ENCODE assay signal across 27 cellular contexts in genomic region chr15:50905055-50905454, GRCh38. TPM values are rescaled to one million over a fixed set of nuclear protein-coding genes. Genes with fewer than 3 reads are reported as not detected.
DNase-seq lines count a peak whose midpoint lies in the region; ATAC-seq, FAIRE-seq and TF ChIP-seq lines count a peak whose summit lies in the region.
"Had no signal": no experiment of that assay in that cellular context is flagged by ENCODE, and none has a peak within 500 bp of the region (broad histone marks: within the 10 kb centered on the region; RNA-seq: fewer than 3 reads in every experiment).

No MANE protein-coding gene starts in this region.

- ATAC-seq in GM23338 (no peak), K562 (no peak), HG03460 (IDR thresholded peaks at IDR 0.05; ENCODE audit: unreplicated experiment) (no peak)
- ATAC-seq: A549, GM12878, Right ventricle myocardium inferior had no signal

- intact Hi-C loops in CD4-positive, alpha-beta memory T cell (cut with micrococcal nuclease), result loop anchor here (5.0 kb wide), 4 partner anchors 758 to 1748 kb away; partner anchors contain the start of genes COPS2, DTWD1 and FAM227B
- intact Hi-C loops in K562 (cut with micrococcal nuclease), result loop anchor here (10.0 kb wide), 2 partner anchors 550 to 590 kb away; partner anchors contain the start of gene GABPB1

- H4K20me1 ChIP-seq in GM23338 (replicated peaks; ENCODE audit: insufficient read depth), result no peaks in the 10 kb centered on the region; the same call in 1 of the 2 replicates
- H4K20me1 ChIP-seq in K562 (replicated peaks; ENCODE audit: control insufficient read depth, insufficient read depth, low read length), result no peaks in the 10 kb centered on the region
- H4K20me1 ChIP-seq: BLaER1 treated with 17β-estradiol and CSF1 and Interleukin-3, amounts not matched to agents 10 nM and 100 nM had no signal

- H3K36me3 Mint-ChIP-seq in CD4-positive, alpha-beta memory T cell, result peaks cover 0 to 18% of the 10 kb centered on the region in 2 donors
- H3K36me3 Mint-ChIP-seq in GM23338 (ENCODE audit: low read depth) (no peaks in the 10 kb centered on the region; the same call in 1 of the 3 replicates), neural crest cell (ENCODE audit: low read depth) (peaks cover 4% of the 10 kb centered on the region)

- H3K9me1 ChIP-seq in K562 (ENCODE audit: control insufficient read depth, insufficient read depth, low read length), result no peaks in the 10 kb centered on the region

- no peak for TF ChIP-seq RAD21 in K562 (CRISPR knock-in tag; conservative IDR thresholded peaks at IDR 0.05 in 1 of 2, IDR thresholded peaks at IDR 0.05 in 1 of 2)

- CTCF ChIA-PET in CD4-positive, alpha-beta memory T cell (lab: Charles Lee; ENCODE audit: partially characterized antibody), result interaction anchor here (0.8 to 4.4 kb wide), 5 partner anchors 17 to 229 kb away, joined by 3 to 29 read pairs (median 6); no protein-coding TSS in a partner anchor
- CTCF ChIA-PET in K562 (lab: Yijun Ruan, JAX; ENCODE audit: low intra/inter-chr PET ratio), result no interaction called here

- H3K4me1 Mint-ChIP-seq in CD4-positive, alpha-beta memory T cell, result peaks cover 11 to 37% (median 16%) of the 10 kb centered on the region in 4 donors
- H3K4me1 Mint-ChIP-seq in GM23338 (peaks cover 5% of the 10 kb centered on the region; the same call in 2 of the 3 replicates), neural crest cell (peaks cover 20% of the 10 kb centered on the region)

- peak overlapping the region in 4 of 7 donors; percentile 10 to 74 (median 32) for H3K27ac Mint-ChIP-seq in CD4-positive, alpha-beta memory T cell
- H3K27ac Mint-ChIP-seq in GM23338 (no peak overlapping the region), neural crest cell (ENCODE audit: unreplicated experiment) (no peak overlapping the region)
- H3K27ac Mint-ChIP-seq: CD4-positive, alpha-beta T cell; IgD-negative memory B cell had no signal

- no peak for DNase-seq in CD4-positive, alpha-beta memory T cell
- DNase-seq in GM23338 (ENCODE audit: low spot score), result peak; percentile 29
- no peak for DNase-seq in K562 (ENCODE audit: extremely low read depth in 1 of 4, low spot score in 3 of 4)
- DNase-seq in neural crest cell (ENCODE audit: low read depth, low spot score), result no peak
- no peak for DNase-seq in COLO829 (ENCODE audit: low spot score)
- no peak for DNase-seq in tibial nerve (ENCODE audit: low spot score in 2 of 2)
- DNase-seq: AML-193; CD4-positive, alpha-beta T cell; DMS 273 treated with DMSO at 0.1 percent for 48 hours; DMS79; EL; GDM1; NCI-H1092; NCI-H1417 treated with DMSO at 0.1 percent for 48 hours; NCI-H1694 treated with DMSO at 0.1 percent for 48 hours; NCI-H2081; NCI-H2227 treated with DMSO at 0.1 percent for 48 hours; NCI-H526 treated with DMSO at 0.1 percent for 48 hours; PC-9 had no signal

- in situ Hi-C loops in K562 (cut with MboI), result loop anchor here (10.0 kb wide), 1 partner anchor 550 kb away; the partner anchor contains the start of gene GABPB1

- TF ChIP-seq POLR2A in K562 (conservative IDR thresholded peaks at IDR 0.05) (no peak), tibial nerve (IDR thresholded peaks at IDR 0.05) (no peak)

- H3K9me3 Mint-ChIP-seq in CD4-positive, alpha-beta memory T cell, result no peaks in the 10 kb centered on the region
- H3K9me3 Mint-ChIP-seq in GM23338, result no peaks in the 10 kb centered on the region
- H3K9me3 Mint-ChIP-seq in neural crest cell, result peaks cover 4% of the 10 kb centered on the region
- H3K9me3 Mint-ChIP-seq: CD4-positive, alpha-beta T cell; IgD-negative memory B cell had no signal

- no peaks in the 10 kb centered on the region for H3K9me2 ChIP-seq in GM23338 (ENCODE audit: insufficient read depth)

- H3K36me3 ChIP-seq in CD4-positive, alpha-beta memory T cell (ENCODE audit: insufficient read depth, low read length), result no peaks in the 10 kb centered on the region
- H3K36me3 ChIP-seq in GM23338 (ENCODE audit: insufficient read depth) (no peaks in the 10 kb centered on the region), K562 (ENCODE audit: control insufficient read depth, insufficient read depth, low read length) (peaks cover 8% of the 10 kb centered on the region; the same call in 2 of the 3 replicates), tibial nerve (no peaks in the 10 kb centered on the region)

- no peak for TF ChIP-seq CTCF in GM23338 (conservative IDR thresholded peaks at IDR 0.05; ENCODE audit: low read depth in 2 of 2)
- no peak for TF ChIP-seq CTCF in K562 (IDR thresholded peaks at IDR 0.05 in 2 of 3, conservative IDR thresholded peaks at IDR 0.05 in 1 of 3; ENCODE audit: insufficient read depth in 2 of 3, low read depth in 1 of 3, low read length in 3 of 3)
- TF ChIP-seq CTCF in neural crest cell (conservative IDR thresholded peaks at IDR 0.05), result no peak
- no peak for TF ChIP-seq CTCF in tibial nerve (IDR thresholded peaks at IDR 0.05)

- H3K4me3 Mint-ChIP-seq in CD4-positive, alpha-beta memory T cell, result no peak overlapping the region
- no peak overlapping the region for H3K4me3 Mint-ChIP-seq in GM23338
- peak overlapping the region; percentile 38 for H3K4me3 Mint-ChIP-seq in neural crest cell
- H3K4me3 Mint-ChIP-seq: CD4-positive, alpha-beta T cell; IgD-negative memory B cell had no signal

- H3K4me1 ChIP-seq in CD4-positive, alpha-beta memory T cell (ENCODE audit: insufficient read depth, low read length), result peaks cover 10% of the 10 kb centered on the region
- H3K4me1 ChIP-seq in GM23338 (ENCODE audit: insufficient read depth), result no peaks in the 10 kb centered on the region; the same call in 1 of the 2 replicates
- peaks cover 0 to 11% of the 10 kb centered on the region in 2 experiments; a peak in 2 of 5 replicates for H3K4me1 ChIP-seq in K562 (replicated peaks in 1 of 2; ENCODE audit: control insufficient read depth in 2 of 2, insufficient read depth in 2 of 2, low read length in 2 of 2)
- peaks cover 0 to 28% (median 13%) of the 10 kb centered on the region in 4 donors for H3K4me1 ChIP-seq in tibial nerve

- H3K27me3 ChIP-seq in CD4-positive, alpha-beta memory T cell (ENCODE audit: insufficient read depth, low read length), result no peaks in the 10 kb centered on the region
- H3K27me3 ChIP-seq in GM23338 (ENCODE audit: insufficient read depth) (no peaks in the 10 kb centered on the region), K562 (ENCODE audit: control insufficient read depth in 2 of 2, insufficient read depth in 2 of 2, low read length in 2 of 2) (no peaks in the 10 kb centered on the region), tibial nerve (no peaks in the 10 kb centered on the region)
- H3K27me3 ChIP-seq: BLaER1 treated with 17β-estradiol and CSF1 and Interleukin-3, amounts not matched to agents 10 nM and 100 nM; SJSA1 had no signal

- no peaks in the 10 kb centered on the region for H3K27me3 Mint-ChIP-seq in CD4-positive, alpha-beta memory T cell
- peaks cover 3% of the 10 kb centered on the region for H3K27me3 Mint-ChIP-seq in GM23338 (ENCODE audit: insufficient read depth, low read depth, poor library complexity)
- H3K27me3 Mint-ChIP-seq in neural crest cell (ENCODE audit: low read depth), result no peaks in the 10 kb centered on the region
- H3K27me3 Mint-ChIP-seq: CD4-positive, alpha-beta T cell; IgD-negative memory B cell had no signal

- H3K27ac ChIP-seq in CD4-positive, alpha-beta memory T cell (ENCODE audit: low read depth, low read length), result no peak overlapping the region
- H3K27ac ChIP-seq in GM23338 (ENCODE audit: low read depth) (no peak overlapping the region), K562 (ENCODE audit: extremely low read depth, low read depth, low read length) (no peak overlapping the region), tibial nerve (peak overlapping the region in 1 of 4 donors; percentile 13)
- H3K27ac ChIP-seq: A549; BLaER1 treated with 17β-estradiol and CSF1 and Interleukin-3, amounts not matched to agents 10 nM and 100 nM; HL-60; PC-9; SJSA1 had no signal

- BruUV-seq in K562 (replicated peaks; lab: Mats Ljungman, UMichigan), result TSS peak; percentile 5

- no peak overlapping the region for H3K9ac ChIP-seq in K562 (ENCODE audit: insufficient read depth in 1 of 2, low read depth in 2 of 2, low read length in 2 of 2)
- H3K9ac ChIP-seq: BLaER1 treated with 17β-estradiol and CSF1 and Interleukin-3, amounts not matched to agents 10 nM and 100 nM had no signal

- H3K79me2 ChIP-seq in GM23338 (replicated peaks; ENCODE audit: insufficient read depth) (peaks cover 5% of the 10 kb centered on the region; the same call in 1 of the 2 replicates), K562 (ENCODE audit: control insufficient read depth, insufficient read depth, low read length) (peaks cover 27% of the 10 kb centered on the region)

- no peaks in the 10 kb centered on the region for H3F3A ChIP-seq in GM23338 (replicated peaks; ENCODE audit: low read depth)

- H3K4me2 ChIP-seq in GM23338 (peak overlapping the region; percentile 23; the same call in 1 of the 2 replicates), K562 (ENCODE audit: insufficient read depth, low read length) (no peak overlapping the region)
- H3K4me2 ChIP-seq: A549, PC-9 had no signal

- H3K9me3 ChIP-seq in CD4-positive, alpha-beta memory T cell (ENCODE audit: control insufficient read depth in 1 of 2, low read length in 2 of 2), result no peaks in the 10 kb centered on the region
- H3K9me3 ChIP-seq in K562 (replicated peaks; ENCODE audit: control insufficient read depth, insufficient read depth, low read depth, low read length), result no peaks in the 10 kb centered on the region
- no peaks in the 10 kb centered on the region for H3K9me3 ChIP-seq in tibial nerve
- H3K9me3 ChIP-seq: A549; BLaER1 treated with 17β-estradiol and CSF1 and Interleukin-3, amounts not matched to agents 10 nM and 100 nM; SJSA1 had no signal

- 100% methylated on average over 4 of the region's 4 CpGs for WGBS in K562 (ENCODE audit: insufficient coverage, low coverage, missing lambda C conversion rate)
- 56 to 64% methylated on average over 4 of the region's 4 CpGs for WGBS in tibial nerve, 2 donors

- POLR2A ChIA-PET in CD4-positive, alpha-beta memory T cell (lab: Charles Lee; ENCODE audit: partially characterized antibody), result interaction anchor here (1.0 kb wide), 1 partner anchor 219 kb away, joined by 3 read pairs; the partner anchor contains the start of gene TRPM7
- POLR2A ChIA-PET in K562 (lab: Yijun Ruan, JAX), result no interaction called here

- FAIRE-seq in K562 (lab: Jason Lieb, UNC), result no peak
- FAIRE-seq: A549, GM12878 had no signal

- no peak overlapping the region for H3K4me3 ChIP-seq in CD4-positive, alpha-beta memory T cell (ENCODE audit: low read length in 2 of 2)
- H3K4me3 ChIP-seq in GM23338, result no peak overlapping the region
- H3K4me3 ChIP-seq in K562, result no peak overlapping the region
- no peak overlapping the region for H3K4me3 ChIP-seq in tibial nerve
- H3K4me3 ChIP-seq: A549; BLaER1 treated with 17β-estradiol and CSF1 and Interleukin-3, amounts not matched to agents 10 nM and 100 nM; GM12878; PC-9; SJSA1 had no signal

- no peak overlapping the region for H2AFZ ChIP-seq in GM23338
- H2AFZ ChIP-seq in K562 (ENCODE audit: low read depth, low read length), result no peak overlapping the region
- H2AFZ ChIP-seq: PC-9 had no signal

- TF ChIP-seq EP300 in K562 (IDR thresholded peaks at IDR 0.05; ENCODE audit: low read length), result no peak
- TF ChIP-seq EP300 in tibial nerve (IDR thresholded peaks at IDR 0.05), result no peak

RNA-seq across cellular contexts. Expression of gene AP4E1, which starts 3.4 kb away (rescaled TPM):
- 10 to 100 TPM; 13.4 to 15.2 TPM for total RNA-seq in CD4-positive, alpha-beta memory T cell
- polyA plus RNA-seq in CD4-positive, alpha-beta memory T cell, result 1 to 10 TPM; 3.0 to 4.8 TPM
- total RNA-seq in GM23338 (2014; rRNA removed; shearing (Covaris generic)), result 12.4 and 15.4 TPM in 2 replicates
- polyA plus RNA-seq in GM23338 (2016; fragmentation: Nextera tagmentation; extraction: Ambion mirVana), result 4.3 and 4.4 TPM in 2 replicates
- 7.9 and 26.9 TPM in 2 replicates for total RNA-seq in K562 (2011; cell fraction: chromatin; rRNA removed; ENCODE audit: low replicate concordance)
- 3.9 and 4.0 TPM in 2 replicates for total RNA-seq in K562 (2011; cell fraction: nucleolus; rRNA removed)
- total RNA-seq in K562 (2011; cell fraction: nucleoplasm; rRNA removed), result 9.6 and 11.8 TPM in 2 replicates
- total RNA-seq in K562 (2014; rRNA removed), result 4.3 and 5.3 TPM in 2 replicates
- total RNA-seq in K562 (2014; rRNA removed; fragmentation: Illumina TruSeq; extraction: Trizol), result 11.5 and 12.6 TPM in 2 replicates
- total RNA-seq in K562 (2015; rRNA removed; fragmentation: Illumina TruSeq; extraction: Trizol), result 8.9 and 10.2 TPM in 2 replicates
- total RNA-seq in K562 (2021), result 9.2 and 9.3 TPM in 2 replicates
- 3.0 and 4.4 TPM in 2 replicates for polyA plus RNA-seq in K562 (2011; rRNA removed)
- polyA plus RNA-seq in K562 (2011; cell fraction: cytosol; rRNA removed), result 0.85 and 1.6 TPM in 2 replicates
- polyA plus RNA-seq in K562 (2011; cell fraction: nucleus; rRNA removed), result 1.4 and 2.2 TPM in 2 replicates
- 4.2 and 4.4 TPM in 2 replicates for polyA plus RNA-seq in K562 (2012)
- 6.6 and 7.9 TPM in 2 replicates for polyA plus RNA-seq in K562 (2014; fragmentation: Illumina TruSeq; extraction: Trizol)
- 1 to 10 TPM; 1.3 to 2.2 TPM for polyA plus RNA-seq in K562 (2014; fragmentation: Nextera tagmentation; extraction: Ambion mirVana)
- 3.7 and 4.5 TPM in 2 replicates for polyA plus RNA-seq in K562 (2014; rRNA removed)
- polyA minus RNA-seq in K562 (2011; rRNA and poly(A)+ RNA removed), result 8.4 and 9.4 TPM in 2 replicates
- polyA minus RNA-seq in K562 (2011; cell fraction: cytosol; rRNA and poly(A)+ RNA removed), result 2.5 and 3.6 TPM in 2 replicates
- polyA minus RNA-seq in K562 (2011; cell fraction: nucleus; rRNA and poly(A)+ RNA removed), result 3.5 and 5.8 TPM in 2 replicates
- 10.8 and 11.7 TPM in 2 replicates for total RNA-seq in neural crest cell
- total RNA-seq in tibial nerve, result 10 to 100 TPM; 10.2 to 15.3 (median 12.6) TPM

Comparison
In these comparisons a context has a peak if more than half of its experiments do, and no peak if none do; other contexts are left out.
1. H3K27ac Mint-ChIP-seq: peak in CD4-positive, alpha-beta memory T cell (4 of 7); none in GM23338 (single experiment) and neural crest cell (single experiment).